ENCODE assay signal across 8 cellular contexts in genomic region chr1:205317311-205317917, GRCh38. TPM values are rescaled to one million over a fixed set of nuclear protein-coding genes. Genes with fewer than 3 reads are reported as not detected.
DNase-seq lines count a peak whose midpoint lies in the region; ATAC-seq and TF ChIP-seq lines count a peak whose summit lies in the region.

No MANE protein-coding gene starts in this region.

- H3K27me3 Mint-ChIP-seq in CD4-positive, alpha-beta T cell = no peaks in the 10 kb centered on the region
- H3K27me3 Mint-ChIP-seq in activated naive CD8-positive, alpha-beta T cell treated with anti-CD3 and anti-CD28 coated beads, Interleukin-2, amount 50 U/mL, for 24 hours = no peaks in the 10 kb centered on the region
- H3K27me3 Mint-ChIP-seq in stimulated activated naive CD8-positive, alpha-beta T cell treated with anti-CD3 and anti-CD28 coated beads, Interleukin-15, amount 100 ng/mL, for 72 hours = no peaks in the 10 kb centered on the region

- H3K27ac ChIP-seq in CD4-positive, alpha-beta T cell (ENCODE audit: low read depth, low read length) = peak overlapping the region; percentile 67

- ATAC-seq in CD4-positive, alpha-beta T cell (ENCODE audit: poor library complexity) = no peak
- ATAC-seq in activated naive CD8-positive, alpha-beta T cell treated with anti-CD3 and anti-CD28 coated beads, Interleukin-2, amount 50 U/mL, for 24 hours = no peak
- no peak for ATAC-seq in stimulated activated naive CD8-positive, alpha-beta T cell treated with anti-CD3 and anti-CD28 coated beads, Interleukin-15, amount 100 ng/mL, for 72 hours
- ATAC-seq in HG02885 (IDR thresholded peaks at IDR 0.05; ENCODE audit: poor library complexity, unreplicated experiment) = no peak

- H3K4me1 Mint-ChIP-seq in CD4-positive, alpha-beta T cell (ENCODE audit: low read depth) = peaks cover 81% of the 10 kb centered on the region
- H3K4me1 Mint-ChIP-seq in activated naive CD8-positive, alpha-beta T cell treated with anti-CD3 and anti-CD28 coated beads, Interleukin-2, amount 50 U/mL, for 24 hours = peaks cover 86% of the 10 kb centered on the region
- H3K4me1 Mint-ChIP-seq in stimulated activated naive CD8-positive, alpha-beta T cell treated with anti-CD3 and anti-CD28 coated beads, Interleukin-15, amount 100 ng/mL, for 72 hours = peaks cover 94% of the 10 kb centered on the region

- H3K4me3 Mint-ChIP-seq in CD4-positive, alpha-beta T cell = peak overlapping the region; percentile 88
- peak overlapping the region; percentile 27 for H3K4me3 Mint-ChIP-seq in activated naive CD8-positive, alpha-beta T cell treated with anti-CD3 and anti-CD28 coated beads, Interleukin-2, amount 50 U/mL, for 24 hours
- H3K4me3 Mint-ChIP-seq in stimulated activated naive CD8-positive, alpha-beta T cell treated with anti-CD3 and anti-CD28 coated beads, Interleukin-15, amount 100 ng/mL, for 72 hours = peak overlapping the region; percentile 87 to 99

- H3K9me3 Mint-ChIP-seq in CD4-positive, alpha-beta T cell = no peaks in the 10 kb centered on the region
- no peaks in the 10 kb centered on the region for H3K9me3 Mint-ChIP-seq in activated naive CD8-positive, alpha-beta T cell treated with anti-CD3 and anti-CD28 coated beads, Interleukin-2, amount 50 U/mL, for 24 hours
- no peaks in the 10 kb centered on the region for H3K9me3 Mint-ChIP-seq in stimulated activated naive CD8-positive, alpha-beta T cell treated with anti-CD3 and anti-CD28 coated beads, Interleukin-15, amount 100 ng/mL, for 72 hours

- no peaks in the 10 kb centered on the region for H3K9me3 ChIP-seq in CD4-positive, alpha-beta T cell (ENCODE audit: control insufficient read depth, low read length)

- POLR2A ChIA-PET in CD4-positive, alpha-beta T cell (lab: Charles Lee) = interaction anchor here (0.9 to 17.2 kb wide), 6 partner anchors 14 to 805 kb away, joined by 3 to 918 read pairs (median 4); no protein-coding TSS in a partner anchor

- DNase-seq in CD4-positive, alpha-beta T cell = no peak
- peak; percentile 62 for DNase-seq in NCI-H1417 treated with DMSO at 0.1 percent for 48 hours (lab: John Stamatoyannopoulos, UW)
- no peak for DNase-seq in activated naive CD8-positive, alpha-beta T cell treated with anti-CD3 and anti-CD28 coated beads, Interleukin-2, amount 50 U/mL, for 24 hours
- peak; percentile 44 for DNase-seq in kidney glomerular epithelial cell (lab: John Stamatoyannopoulos, UW)
- no peak for DNase-seq in stimulated activated naive CD8-positive, alpha-beta T cell treated with anti-CD3 and anti-CD28 coated beads, Interleukin-15, amount 100 ng/mL, for 72 hours
- no peak for DNase-seq in stimulated activated CD4-positive, alpha-beta T cell treated with anti-CD3 and anti-CD28 coated beads, Interleukin-2, amount 100 ng/mL, for 48 hours
- no peak for DNase-seq in activated CD8-positive, alpha-beta memory T cell treated with anti-CD3 and anti-CD28 coated beads for 24 hours

- peaks cover 52% of the 10 kb centered on the region for H3K36me3 Mint-ChIP-seq in CD4-positive, alpha-beta T cell (ENCODE audit: low read depth)
- no peaks in the 10 kb centered on the region for H3K36me3 Mint-ChIP-seq in activated naive CD8-positive, alpha-beta T cell treated with anti-CD3 and anti-CD28 coated beads, Interleukin-2, amount 50 U/mL, for 24 hours (ENCODE audit: low read depth)

- intact Hi-C loops in CD4-positive, alpha-beta T cell (cut with DNase I, micrococcal nuclease) = no loop called here

- no peaks in the 10 kb centered on the region for H3K27me3 ChIP-seq in CD4-positive, alpha-beta T cell (ENCODE audit: control insufficient read depth, insufficient read depth, low read length)

- CTCF ChIA-PET in CD4-positive, alpha-beta T cell (lab: Charles Lee) = interaction anchor here (13.8 kb wide), 1 partner anchor 42 kb away, joined by 322 read pairs; no protein-coding TSS in a partner anchor

- TF ChIP-seq CTCF in CD4-positive, alpha-beta T cell (IDR thresholded peaks at IDR 0.05) = no peak

- peak overlapping the region; percentile 99 for H3K27ac Mint-ChIP-seq in CD4-positive, alpha-beta T cell
- peak overlapping the region; percentile 88 for H3K27ac Mint-ChIP-seq in activated naive CD8-positive, alpha-beta T cell treated with anti-CD3 and anti-CD28 coated beads, Interleukin-2, amount 50 U/mL, for 24 hours
- H3K27ac Mint-ChIP-seq in stimulated activated naive CD8-positive, alpha-beta T cell treated with anti-CD3 and anti-CD28 coated beads, Interleukin-15, amount 100 ng/mL, for 72 hours = peak overlapping the region; percentile 84

RNA-seq across cellular contexts. Expression of gene NUAK2, which starts 4.1 kb away (rescaled TPM):
- total RNA-seq in CD4-positive, alpha-beta T cell = 10 to 100 TPM; 14.9 to 15.3 TPM

RNA-seq across cellular contexts. Expression of gene KLHDC8A, which starts 39.3 kb away (rescaled TPM):
- total RNA-seq in CD4-positive, alpha-beta T cell = not detected

Comparison
In these comparisons a context has a peak if more than half of its experiments do, and no peak if none do; other contexts are left out.
1. DNase-seq: peak in NCI-H1417 treated with DMSO at 0.1 percent for 48 hours (single experiment) and kidney glomerular epithelial cell (single experiment); none in CD4-positive, alpha-beta T cell (0 of 10), activated naive CD8-positive, alpha-beta T cell treated with anti-CD3 and anti-CD28 coated beads, Interleukin-2, amount 50 U/mL, for 24 hours (single experiment), stimulated activated naive CD8-positive, alpha-beta T cell treated with anti-CD3 and anti-CD28 coated beads, Interleukin-15, amount 100 ng/mL, for 72 hours (0 of 2), stimulated activated CD4-positive, alpha-beta T cell treated with anti-CD3 and anti-CD28 coated beads, Interleukin-2, amount 100 ng/mL, for 48 hours (0 of 2) and activated CD8-positive, alpha-beta memory T cell treated with anti-CD3 and anti-CD28 coated beads for 24 hours (single experiment).
2. H3K4me3 Mint-ChIP-seq: peak in every context shown above with its lines; median percentile 93 in stimulated activated naive CD8-positive, alpha-beta T cell treated with anti-CD3 and anti-CD28 coated beads, Interleukin-15, amount 100 ng/mL, for 72 hours; 88 in CD4-positive, alpha-beta T cell; 27 in activated naive CD8-positive, alpha-beta T cell treated with anti-CD3 and anti-CD28 coated beads, Interleukin-2, amount 50 U/mL, for 24 hours.
3. Peak in every context shown above with its lines, with median percentiles within 50 percentile points of each other: H3K27ac Mint-ChIP-seq.